ENCODE assay signal across 1 cellular context in the genomic region with DNA sequence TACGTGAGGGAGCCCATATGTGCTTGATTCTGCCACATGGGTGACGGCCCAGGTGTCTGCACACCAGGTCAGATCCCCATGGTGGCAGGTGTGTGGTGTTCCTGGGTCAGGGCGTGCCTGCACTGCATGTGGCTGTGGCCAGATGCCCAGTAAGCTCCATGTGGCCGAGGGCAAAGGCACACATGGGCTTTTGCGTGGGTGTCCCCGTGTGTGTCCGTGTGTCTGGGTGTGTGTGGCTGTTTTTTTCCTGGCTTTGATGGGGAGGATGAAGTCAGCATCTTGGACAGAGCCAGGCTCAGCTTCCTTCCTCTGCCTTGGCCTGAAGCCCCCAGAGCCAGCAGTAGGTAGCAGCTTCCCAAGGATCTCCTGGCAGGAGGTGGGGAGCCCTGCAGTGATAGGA.
TF ChIP-seq lines count a peak whose summit lies in the region.

No MANE protein-coding gene starts in this region.

TF ChIP-seq in H1, 55 proteins besides CTCF, POLR2A, EP300 and RAD21:
- no peak for TF ChIP-seq SRF (IDR thresholded peaks at IDR 0.05; ENCODE audit: low read depth, low read length)
- TF ChIP-seq, protein P1, sequence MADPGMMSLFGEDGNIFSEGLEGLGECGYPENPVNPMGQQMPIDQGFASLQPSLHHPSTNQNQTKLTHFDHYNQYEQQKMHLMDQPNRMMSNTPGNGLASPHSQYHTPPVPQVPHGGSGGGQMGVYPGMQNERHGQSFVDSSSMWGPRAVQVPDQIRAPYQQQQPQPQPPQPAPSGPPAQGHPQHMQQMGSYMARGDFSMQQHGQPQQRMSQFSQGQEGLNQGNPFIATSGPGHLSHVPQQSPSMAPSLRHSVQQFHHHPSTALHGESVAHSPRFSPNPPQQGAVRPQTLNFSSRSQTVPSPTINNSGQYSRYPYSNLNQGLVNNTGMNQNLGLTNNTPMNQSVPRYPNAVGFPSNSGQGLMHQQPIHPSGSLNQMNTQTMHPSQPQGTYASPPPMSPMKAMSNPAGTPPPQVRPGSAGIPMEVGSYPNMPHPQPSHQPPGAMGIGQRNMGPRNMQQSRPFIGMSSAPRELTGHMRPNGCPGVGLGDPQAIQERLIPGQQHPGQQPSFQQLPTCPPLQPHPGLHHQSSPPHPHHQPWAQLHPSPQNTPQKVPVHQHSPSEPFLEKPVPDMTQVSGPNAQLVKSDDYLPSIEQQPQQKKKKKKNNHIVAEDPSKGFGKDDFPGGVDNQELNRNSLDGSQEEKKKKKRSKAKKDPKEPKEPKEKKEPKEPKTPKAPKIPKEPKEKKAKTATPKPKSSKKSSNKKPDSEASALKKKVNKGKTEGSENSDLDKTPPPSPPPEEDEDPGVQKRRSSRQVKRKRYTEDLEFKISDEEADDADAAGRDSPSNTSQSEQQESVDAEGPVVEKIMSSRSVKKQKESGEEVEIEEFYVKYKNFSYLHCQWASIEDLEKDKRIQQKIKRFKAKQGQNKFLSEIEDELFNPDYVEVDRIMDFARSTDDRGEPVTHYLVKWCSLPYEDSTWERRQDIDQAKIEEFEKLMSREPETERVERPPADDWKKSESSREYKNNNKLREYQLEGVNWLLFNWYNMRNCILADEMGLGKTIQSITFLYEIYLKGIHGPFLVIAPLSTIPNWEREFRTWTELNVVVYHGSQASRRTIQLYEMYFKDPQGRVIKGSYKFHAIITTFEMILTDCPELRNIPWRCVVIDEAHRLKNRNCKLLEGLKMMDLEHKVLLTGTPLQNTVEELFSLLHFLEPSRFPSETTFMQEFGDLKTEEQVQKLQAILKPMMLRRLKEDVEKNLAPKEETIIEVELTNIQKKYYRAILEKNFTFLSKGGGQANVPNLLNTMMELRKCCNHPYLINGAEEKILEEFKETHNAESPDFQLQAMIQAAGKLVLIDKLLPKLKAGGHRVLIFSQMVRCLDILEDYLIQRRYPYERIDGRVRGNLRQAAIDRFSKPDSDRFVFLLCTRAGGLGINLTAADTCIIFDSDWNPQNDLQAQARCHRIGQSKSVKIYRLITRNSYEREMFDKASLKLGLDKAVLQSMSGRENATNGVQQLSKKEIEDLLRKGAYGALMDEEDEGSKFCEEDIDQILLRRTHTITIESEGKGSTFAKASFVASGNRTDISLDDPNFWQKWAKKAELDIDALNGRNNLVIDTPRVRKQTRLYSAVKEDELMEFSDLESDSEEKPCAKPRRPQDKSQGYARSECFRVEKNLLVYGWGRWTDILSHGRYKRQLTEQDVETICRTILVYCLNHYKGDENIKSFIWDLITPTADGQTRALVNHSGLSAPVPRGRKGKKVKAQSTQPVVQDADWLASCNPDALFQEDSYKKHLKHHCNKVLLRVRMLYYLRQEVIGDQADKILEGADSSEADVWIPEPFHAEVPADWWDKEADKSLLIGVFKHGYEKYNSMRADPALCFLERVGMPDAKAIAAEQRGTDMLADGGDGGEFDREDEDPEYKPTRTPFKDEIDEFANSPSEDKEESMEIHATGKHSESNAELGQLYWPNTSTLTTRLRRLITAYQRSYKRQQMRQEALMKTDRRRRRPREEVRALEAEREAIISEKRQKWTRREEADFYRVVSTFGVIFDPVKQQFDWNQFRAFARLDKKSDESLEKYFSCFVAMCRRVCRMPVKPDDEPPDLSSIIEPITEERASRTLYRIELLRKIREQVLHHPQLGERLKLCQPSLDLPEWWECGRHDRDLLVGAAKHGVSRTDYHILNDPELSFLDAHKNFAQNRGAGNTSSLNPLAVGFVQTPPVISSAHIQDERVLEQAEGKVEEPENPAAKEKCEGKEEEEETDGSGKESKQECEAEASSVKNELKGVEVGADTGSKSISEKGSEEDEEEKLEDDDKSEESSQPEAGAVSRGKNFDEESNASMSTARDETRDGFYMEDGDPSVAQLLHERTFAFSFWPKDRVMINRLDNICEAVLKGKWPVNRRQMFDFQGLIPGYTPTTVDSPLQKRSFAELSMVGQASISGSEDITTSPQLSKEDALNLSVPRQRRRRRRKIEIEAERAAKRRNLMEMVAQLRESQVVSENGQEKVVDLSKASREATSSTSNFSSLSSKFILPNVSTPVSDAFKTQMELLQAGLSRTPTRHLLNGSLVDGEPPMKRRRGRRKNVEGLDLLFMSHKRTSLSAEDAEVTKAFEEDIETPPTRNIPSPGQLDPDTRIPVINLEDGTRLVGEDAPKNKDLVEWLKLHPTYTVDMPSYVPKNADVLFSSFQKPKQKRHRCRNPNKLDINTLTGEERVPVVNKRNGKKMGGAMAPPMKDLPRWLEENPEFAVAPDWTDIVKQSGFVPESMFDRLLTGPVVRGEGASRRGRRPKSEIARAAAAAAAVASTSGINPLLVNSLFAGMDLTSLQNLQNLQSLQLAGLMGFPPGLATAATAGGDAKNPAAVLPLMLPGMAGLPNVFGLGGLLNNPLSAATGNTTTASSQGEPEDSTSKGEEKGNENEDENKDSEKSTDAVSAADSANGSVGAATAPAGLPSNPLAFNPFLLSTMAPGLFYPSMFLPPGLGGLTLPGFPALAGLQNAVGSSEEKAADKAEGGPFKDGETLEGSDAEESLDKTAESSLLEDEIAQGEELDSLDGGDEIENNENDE (IDR thresholded peaks at IDR 0.05; ENCODE audit: insufficient replicate concordance, low read length), result no peak
- TF ChIP-seq YY1 (IDR thresholded peaks at IDR 0.05; ENCODE audit: low read depth, low read length), result no peak
- TF ChIP-seq, protein P2, sequence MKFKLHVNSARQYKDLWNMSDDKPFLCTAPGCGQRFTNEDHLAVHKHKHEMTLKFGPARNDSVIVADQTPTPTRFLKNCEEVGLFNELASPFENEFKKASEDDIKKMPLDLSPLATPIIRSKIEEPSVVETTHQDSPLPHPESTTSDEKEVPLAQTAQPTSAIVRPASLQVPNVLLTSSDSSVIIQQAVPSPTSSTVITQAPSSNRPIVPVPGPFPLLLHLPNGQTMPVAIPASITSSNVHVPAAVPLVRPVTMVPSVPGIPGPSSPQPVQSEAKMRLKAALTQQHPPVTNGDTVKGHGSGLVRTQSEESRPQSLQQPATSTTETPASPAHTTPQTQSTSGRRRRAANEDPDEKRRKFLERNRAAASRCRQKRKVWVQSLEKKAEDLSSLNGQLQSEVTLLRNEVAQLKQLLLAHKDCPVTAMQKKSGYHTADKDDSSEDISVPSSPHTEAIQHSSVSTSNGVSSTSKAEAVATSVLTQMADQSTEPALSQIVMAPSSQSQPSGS (IDR thresholded peaks at IDR 0.05; ENCODE audit: low read length), result no peak
- no peak for TF ChIP-seq GTF2F1 (IDR thresholded peaks at IDR 0.05; ENCODE audit: borderline replicate concordance, low read depth, low read length)
- TF ChIP-seq, protein P3, sequence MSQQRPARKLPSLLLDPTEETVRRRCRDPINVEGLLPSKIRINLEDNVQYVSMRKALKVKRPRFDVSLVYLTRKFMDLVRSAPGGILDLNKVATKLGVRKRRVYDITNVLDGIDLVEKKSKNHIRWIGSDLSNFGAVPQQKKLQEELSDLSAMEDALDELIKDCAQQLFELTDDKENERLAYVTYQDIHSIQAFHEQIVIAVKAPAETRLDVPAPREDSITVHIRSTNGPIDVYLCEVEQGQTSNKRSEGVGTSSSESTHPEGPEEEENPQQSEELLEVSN (IDR thresholded peaks at IDR 0.05), result no peak
- TF ChIP-seq POLR2AphosphoS5 (IDR thresholded peaks at IDR 0.05; ENCODE audit: low read depth, low read length), result no peak
- TF ChIP-seq MAFK (IDR thresholded peaks at IDR 0.05; ENCODE audit: low read depth, low read length), result no peak
- no peak for TF ChIP-seq NRF1 (IDR thresholded peaks at IDR 0.05; ENCODE audit: low read depth, low read length)
- TF ChIP-seq CBX8 (IDR thresholded peaks at IDR 0.05; ENCODE audit: borderline replicate concordance, low read depth, low read length), result no peak
- no peak for TF ChIP-seq RFX5 (IDR thresholded peaks at IDR 0.05; ENCODE audit: borderline replicate concordance, low read depth, low read length)
- no peak for TF ChIP-seq SIRT6 (IDR thresholded peaks at IDR 0.05; ENCODE audit: low read length)
- TF ChIP-seq SP2 (IDR thresholded peaks at IDR 0.05; ENCODE audit: low read length), result no peak
- TF ChIP-seq, protein P4, sequence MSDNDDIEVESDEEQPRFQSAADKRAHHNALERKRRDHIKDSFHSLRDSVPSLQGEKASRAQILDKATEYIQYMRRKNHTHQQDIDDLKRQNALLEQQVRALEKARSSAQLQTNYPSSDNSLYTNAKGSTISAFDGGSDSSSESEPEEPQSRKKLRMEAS (IDR thresholded peaks at IDR 0.05), result no peak
- no peak for TF ChIP-seq JUN (IDR thresholded peaks at IDR 0.05; ENCODE audit: low read depth, low read length)
- TF ChIP-seq, protein P5, sequence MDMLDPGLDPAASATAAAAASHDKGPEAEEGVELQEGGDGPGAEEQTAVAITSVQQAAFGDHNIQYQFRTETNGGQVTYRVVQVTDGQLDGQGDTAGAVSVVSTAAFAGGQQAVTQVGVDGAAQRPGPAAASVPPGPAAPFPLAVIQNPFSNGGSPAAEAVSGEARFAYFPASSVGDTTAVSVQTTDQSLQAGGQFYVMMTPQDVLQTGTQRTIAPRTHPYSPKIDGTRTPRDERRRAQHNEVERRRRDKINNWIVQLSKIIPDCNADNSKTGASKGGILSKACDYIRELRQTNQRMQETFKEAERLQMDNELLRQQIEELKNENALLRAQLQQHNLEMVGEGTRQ (IDR thresholded peaks at IDR 0.05; ENCODE audit: low read length), result no peak
TF ChIP-seq in H1: peak in this region for 0.
